In genomic region chr6:75348882-75349261, GRCh38 we compare ENCODE assay signal across 15 cellular contexts.
DNase-seq lines count a peak whose midpoint lies in the region; ATAC-seq, FAIRE-seq and TF ChIP-seq lines count a peak whose summit lies in the region.
"Had no signal": no experiment of that assay in that cellular context is flagged by ENCODE, and none has a peak within 500 bp of the region (broad histone marks: within the 10 kb centered on the region; RNA-seq: fewer than 3 reads in every experiment).

No MANE protein-coding gene starts in this region.

- H3K27me3 ChIP-seq in GM23248 (replicated peaks; ENCODE audit: insufficient read depth) (no peaks in the 10 kb centered on the region), body of pancreas (no peaks in the 10 kb centered on the region), left lung (peaks cover 0 to 23% of the 10 kb centered on the region in 2 donors), rectal smooth muscle tissue (ENCODE audit: control insufficient read depth, insufficient read depth, low read length) (peaks cover 3% of the 10 kb centered on the region)
- H3K27me3 ChIP-seq: thyroid gland had no signal

- H3K9me3 ChIP-seq in GM23248 (ENCODE audit: low read depth) (no peaks in the 10 kb centered on the region), body of pancreas (no peaks in the 10 kb centered on the region), left lung (no peaks in the 10 kb centered on the region)
- H3K9me3 ChIP-seq: neutrophil, thyroid gland had no signal

- H3K36me3 ChIP-seq in GM23248 (ENCODE audit: low read depth) (no peaks in the 10 kb centered on the region), body of pancreas (replicated peaks in 1 of 2; ENCODE audit: insufficient read depth in 1 of 2, low read depth in 2 of 2) (no peaks in the 10 kb centered on the region), left lung (no peaks in the 10 kb centered on the region), rectal smooth muscle tissue (ENCODE audit: control insufficient read depth, insufficient read depth, low read length) (peaks cover 3% of the 10 kb centered on the region)
- H3K36me3 ChIP-seq: neutrophil, thyroid gland had no signal

- ATAC-seq in body of pancreas (peak; percentile 15), left lung (peak; percentile 42), GM19328 (IDR thresholded peaks at IDR 0.05; ENCODE audit: unreplicated experiment) (no peak)

- no peaks in the 10 kb centered on the region for H4K20me1 ChIP-seq in GM23248 (ENCODE audit: insufficient read depth)

- peak overlapping the region; percentile 68; the same call in 1 of the 2 replicates for H2AFZ ChIP-seq in GM23248

- no peak for FAIRE-seq in H54 (lab: Jason Lieb, UNC)

- no peaks in the 10 kb centered on the region for H3K9me2 ChIP-seq in GM23248 (ENCODE audit: insufficient read depth)

- no peaks in the 10 kb centered on the region for H3K4me1 ChIP-seq in GM23248 (ENCODE audit: insufficient read depth)
- peaks cover 6% of the 10 kb centered on the region for H3K4me1 ChIP-seq in body of pancreas
- no peaks in the 10 kb centered on the region for H3K4me1 ChIP-seq in left lung
- H3K4me1 ChIP-seq in rectal smooth muscle tissue (ENCODE audit: control insufficient read depth, insufficient read depth, low read length): peaks cover 23% of the 10 kb centered on the region

- TF ChIP-seq CTCF in body of pancreas (IDR thresholded peaks at IDR 0.05) (no peak), left lung (IDR thresholded peaks at IDR 0.05) (no peak)

- H3K79me2 ChIP-seq in GM23248 (ENCODE audit: insufficient read depth): no peaks in the 10 kb centered on the region

- TF ChIP-seq POLR2A in body of pancreas (IDR thresholded peaks at IDR 0.05) (no peak), H54 (IDR thresholded peaks at IDR 0.05; ENCODE audit: low read depth, low read length) (no peak)

- H3K4me3 ChIP-seq in GM23248: peak overlapping the region; percentile 56; the same call in 1 of the 2 replicates
- H3K4me3 ChIP-seq in body of pancreas: no peak overlapping the region
- peak overlapping the region; percentile 18 for H3K4me3 ChIP-seq in left lung
- no peak overlapping the region for H3K4me3 ChIP-seq in rectal smooth muscle tissue (ENCODE audit: low read length)

- H3F3A ChIP-seq in GM23248 (ENCODE audit: insufficient read depth): no peaks in the 10 kb centered on the region

- intact Hi-C loops in body of pancreas (cut with DNase I): no loop called here
- intact Hi-C loops in left lung (cut with DNase I): no loop called here

- no peak for DNase-seq in GM23248
- no peak for DNase-seq in body of pancreas
- no peak for DNase-seq in left lung
- no peak for DNase-seq in H54 (ENCODE audit: insufficient read length, low spot score)
- DNase-seq in stimulated activated naive CD4-positive, alpha-beta T cell (lab: John Stamatoyannopoulos, UW): no peak
- no peak for DNase-seq in CD1c-positive myeloid dendritic cell (ENCODE audit: extremely low spot score)
- DNase-seq: activated CD4-positive, CD25-positive, alpha-beta regulatory T cell; activated T-cell treated with anti-CD3 and anti-CD28 coated beads, Interleukin-2, amount 50 U/mL, for 1 hour; DMS79; foreskin melanocyte; NCI-H2227 treated with DMSO at 0.1 percent for 48 hours had no signal

- no peak overlapping the region for H3K27ac ChIP-seq in GM23248
- no peak overlapping the region for H3K27ac ChIP-seq in body of pancreas
- no peak overlapping the region for H3K27ac ChIP-seq in left lung
- H3K27ac ChIP-seq in rectal smooth muscle tissue (ENCODE audit: low read depth, low read length): peak overlapping the region; percentile 68
- H3K27ac ChIP-seq: neutrophil had no signal

- in situ Hi-C loops in GM23248 (cut with MboI): no loop called here

- H3K9ac ChIP-seq in GM23248 (no peak overlapping the region), rectal smooth muscle tissue (ENCODE audit: low read length) (no peak overlapping the region)

- peak overlapping the region; percentile 74 for H3K4me2 ChIP-seq in GM23248 (ENCODE audit: unreplicated experiment)

Comparison
In these comparisons a context has a peak if more than half of its experiments do, and no peak if none do; other contexts are left out.
1. H3K4me3 ChIP-seq: peak in GM23248 (single experiment) and left lung (2 of 2); none in body of pancreas (0 of 2) and rectal smooth muscle tissue (single experiment).